In genomic region chr7:143965280-143965679, GRCh38 we compare ENCODE assay signal across 2 cellular contexts.
TF ChIP-seq lines count a peak whose summit lies in the region.

No MANE protein-coding gene starts in this region.

TF ChIP-seq in A549, 52 proteins besides CTCF, POLR2A, EP300 and RAD21:
- TF ChIP-seq GATA3 (IDR thresholded peaks at IDR 0.05; ENCODE audit: borderline replicate concordance): no peak
TF ChIP-seq in A549: peak in this region for 0.

TF ChIP-seq in HepG2, 621 proteins besides CTCF, POLR2A, EP300 and RAD21:
- TF ChIP-seq CREB1 (IDR thresholded peaks at IDR 0.05) (0 out of 2 replicates have a peak, but pooled peaks have one; percentile 6), CREB1 (CRISPR knock-in tag; IDR thresholded peaks at IDR 0.05) (no peak), ZNF589 (CRISPR knock-in tag; conservative IDR thresholded peaks at IDR 0.05) (no peak)
